Comparison of ENCODE assay signal across 9 cellular contexts in genomic region chr22:46074771-46075551, GRCh38.
DNase-seq lines count a peak whose midpoint lies in the region; ATAC-seq and TF ChIP-seq lines count a peak whose summit lies in the region.
"Had no signal": no experiment of that assay in that cellular context is flagged by ENCODE, and none has a peak within 500 bp of the region (broad histone marks: within the 10 kb centered on the region; RNA-seq: fewer than 3 reads in every experiment).

No MANE protein-coding gene starts in this region.

- TF ChIP-seq EP300 in ovary (IDR thresholded peaks at IDR 0.05): no peak

- H3K4me3 ChIP-seq in ovary: peak overlapping the region; percentile 78

- 0 to 4% (median 1%) methylated on average over 19 of the region's 19 CpGs for WGBS in ovary, 3 donors

- TF ChIP-seq CTCF in Calu3 (IDR thresholded peaks at IDR 0.05; ENCODE audit: unreplicated experiment): no peak
- TF ChIP-seq CTCF in ovary (IDR thresholded peaks at IDR 0.05): no peak

- H3K36me3 Mint-ChIP-seq in Calu3 (ENCODE audit: insufficient read depth, unreplicated experiment): peaks cover 96% of the 10 kb centered on the region

- CTCF ChIA-PET in Calu3 (lab: Charles Lee): interaction anchor here (1.0 kb wide), 1 partner anchor 69 kb away, joined by 4 read pairs; no protein-coding TSS in a partner anchor

- H3K4me3 Mint-ChIP-seq in Calu3 (ENCODE audit: low read depth, unreplicated experiment): peak overlapping the region; percentile 83

- peaks cover 11% of the 10 kb centered on the region for H3K4me1 ChIP-seq in ovary (ENCODE audit: insufficient read depth)

- intact Hi-C loops in Calu3 (cut with micrococcal nuclease; ENCODE audit: unreplicated experiment): no loop called here
- intact Hi-C loops in ovary (cut with DNase I): loop anchor here in 2 of 4 donors (5.0 to 10.0 kb wide), 2 partner anchors 60 to 63 kb away; no protein-coding TSS in a partner anchor

- H3K9me3 ChIP-seq in ovary: no peaks in the 10 kb centered on the region

- peak overlapping the region; percentile 94 for H3K27ac ChIP-seq in ovary

- H3K27me3 Mint-ChIP-seq in Calu3 (ENCODE audit: unreplicated experiment): no peaks in the 10 kb centered on the region

- ATAC-seq in GM19452 (IDR thresholded peaks at IDR 0.05; ENCODE audit: unreplicated experiment): no peak

- H3K9me3 Mint-ChIP-seq in Calu3 (ENCODE audit: low read depth, unreplicated experiment): no peaks in the 10 kb centered on the region

- H3K4me1 Mint-ChIP-seq in Calu3 (ENCODE audit: low read depth, unreplicated experiment): peaks cover 37% of the 10 kb centered on the region

- TF ChIP-seq POLR2A in erythroblast (IDR thresholded peaks at IDR 0.05; ENCODE audit: low read length) (peak; percentile 13), ovary (IDR thresholded peaks at IDR 0.05) (no peak)

- BruUV-seq in Calu3 (replicated peaks; lab: Mats Ljungman, UMichigan): no TSS peak

- H3K36me3 ChIP-seq in ovary: no peaks in the 10 kb centered on the region

- DNase-seq in Calu3: peak; percentile 30
- peak; percentile 82 for DNase-seq in NCI-H748 (lab: John Stamatoyannopoulos, UW; ENCODE audit: unreplicated experiment)
- no peak for DNase-seq in erythroblast (lab: John Stamatoyannopoulos, UW)
- DNase-seq in ovary: peak in 2 of 5 donors; percentile 30 to 50
- no peak for DNase-seq in hepatic stellate cell (ENCODE audit: low spot score)
- DNase-seq in epidermal melanocyte (ENCODE audit: insufficient read length, low spot score): no peak
- DNase-seq in 8988T: no peak
- DNase-seq: stimulated activated CD4-positive, alpha-beta T cell treated with anti-CD3 and anti-CD28 coated beads, Interleukin-2, amount 100 ng/mL, for 48 hours had no signal

- H3K27me3 ChIP-seq in ovary: no peaks in the 10 kb centered on the region

- H3K27ac Mint-ChIP-seq in Calu3 (ENCODE audit: unreplicated experiment): peak overlapping the region; percentile 98

Comparison
In these comparisons a context has a peak if more than half of its experiments do, and no peak if none do; other contexts are left out.
1. DNase-seq: peak in Calu3 (single experiment) and NCI-H748 (single experiment); none in erythroblast (0 of 2), hepatic stellate cell (single experiment), epidermal melanocyte (single experiment) and 8988T (single experiment).